10 cellular contexts compared by ENCODE assay signal in genomic region chr2:61911510-61911909, GRCh38. TPM values are rescaled to one million over a fixed set of nuclear protein-coding genes. Genes with fewer than 3 reads are reported as not detected.
DNase-seq lines count a peak whose midpoint lies in the region; ATAC-seq and TF ChIP-seq lines count a peak whose summit lies in the region.
"Had no signal": no experiment of that assay in that cellular context is flagged by ENCODE, and none has a peak within 500 bp of the region (broad histone marks: within the 10 kb centered on the region; RNA-seq: fewer than 3 reads in every experiment).

No MANE protein-coding gene starts in this region.

- peak; percentile 52 for ATAC-seq in activated naive CD8-positive, alpha-beta T cell treated with anti-CD3 and anti-CD28 coated beads, Interleukin-2, amount 50 U/mL, for 24 hours
- ATAC-seq in left lung (peak; percentile 34), HG03097 (IDR thresholded peaks at IDR 0.05; ENCODE audit: low FRiP score, unreplicated experiment) (no peak)

- TF ChIP-seq CTCF in HL-60 (IDR thresholded peaks at IDR 0.05; ENCODE audit: insufficient read depth, low read length) (peak; percentile 16), left lung (IDR thresholded peaks at IDR 0.05) (no peak)

- H3K9me3 ChIP-seq in left lung: no peaks in the 10 kb centered on the region

- H3K4me3 ChIP-seq in HL-60 (replicated peaks; ENCODE audit: insufficient read depth, low read length): no peak overlapping the region
- no peak overlapping the region for H3K4me3 ChIP-seq in left lung
- H3K4me3 ChIP-seq: hepatocyte had no signal

- no peaks in the 10 kb centered on the region for H3K36me3 ChIP-seq in left lung

- DNase-seq in NCI-H748 (lab: John Stamatoyannopoulos, UW; ENCODE audit: unreplicated experiment): peak; percentile 3
- DNase-seq in NCI-H748 treated with DMSO at 0.1 percent for 48 hours (lab: John Stamatoyannopoulos, UW): no peak
- peak in 1 of 2 experiments; percentile 15 for DNase-seq in HL-60 (ENCODE audit: low read depth in 1 of 2, low spot score in 1 of 2)
- no peak for DNase-seq in activated naive CD8-positive, alpha-beta T cell treated with anti-CD3 and anti-CD28 coated beads, Interleukin-2, amount 50 U/mL, for 24 hours
- DNase-seq in left lung: no peak
- no peak for DNase-seq in mucosa of gallbladder (ENCODE audit: low spot score)
- DNase-seq in NCI-H187 (lab: John Stamatoyannopoulos, UW): no peak
- DNase-seq: NCI-H446 had no signal

- intact Hi-C loops in left lung (cut with DNase I): loop anchor here in 1 of 2 donors (10.0 kb wide), 1 partner anchor 493 kb away; no protein-coding TSS in a partner anchor

- no peaks in the 10 kb centered on the region for H3K9me3 Mint-ChIP-seq in activated naive CD8-positive, alpha-beta T cell treated with anti-CD3 and anti-CD28 coated beads, Interleukin-2, amount 50 U/mL, for 24 hours

- H3K27ac ChIP-seq in HL-60 (replicated peaks) (no peak overlapping the region), left lung (no peak overlapping the region)
- H3K27ac ChIP-seq: hepatocyte had no signal

- peaks cover 7% of the 10 kb centered on the region for H3K4me1 Mint-ChIP-seq in activated naive CD8-positive, alpha-beta T cell treated with anti-CD3 and anti-CD28 coated beads, Interleukin-2, amount 50 U/mL, for 24 hours

- peaks cover 0 to 18% of the 10 kb centered on the region in 2 donors for H3K4me1 ChIP-seq in left lung

- no peaks in the 10 kb centered on the region for H3K27me3 Mint-ChIP-seq in activated naive CD8-positive, alpha-beta T cell treated with anti-CD3 and anti-CD28 coated beads, Interleukin-2, amount 50 U/mL, for 24 hours

- no peaks in the 10 kb centered on the region for H3K36me3 Mint-ChIP-seq in activated naive CD8-positive, alpha-beta T cell treated with anti-CD3 and anti-CD28 coated beads, Interleukin-2, amount 50 U/mL, for 24 hours (ENCODE audit: low read depth)

- no peak overlapping the region for H3K27ac Mint-ChIP-seq in activated naive CD8-positive, alpha-beta T cell treated with anti-CD3 and anti-CD28 coated beads, Interleukin-2, amount 50 U/mL, for 24 hours

- H3K27me3 ChIP-seq in HL-60 (ENCODE audit: insufficient read depth, poor library complexity, severe bottlenecking) (no peaks in the 10 kb centered on the region), left lung (no peaks in the 10 kb centered on the region)
- H3K27me3 ChIP-seq: hepatocyte had no signal

- no peak overlapping the region for H3K4me3 Mint-ChIP-seq in activated naive CD8-positive, alpha-beta T cell treated with anti-CD3 and anti-CD28 coated beads, Interleukin-2, amount 50 U/mL, for 24 hours

RNA-seq across cellular contexts. Expression of gene COMMD1, which starts 6.0 kb away (rescaled TPM):
- total RNA-seq in left lung: 10 to 100 TPM; 34.1 to 35.9 TPM
- 35.0 TPM for total RNA-seq in mucosa of gallbladder

RNA-seq across cellular contexts. Expression of gene CCT4, which starts 23.1 kb away (rescaled TPM):
- total RNA-seq in left lung (100 to 1,000 TPM; 124 to 141 TPM), mucosa of gallbladder (114 TPM)

RNA-seq across cellular contexts. Expression of gene FAM161A, which starts 57.6 kb away (rescaled TPM):
- total RNA-seq in left lung (1 to 10 TPM; 3.7 to 3.9 TPM), mucosa of gallbladder (3.8 TPM)
